8 cellular contexts compared by ENCODE assay signal in the genomic region with DNA sequence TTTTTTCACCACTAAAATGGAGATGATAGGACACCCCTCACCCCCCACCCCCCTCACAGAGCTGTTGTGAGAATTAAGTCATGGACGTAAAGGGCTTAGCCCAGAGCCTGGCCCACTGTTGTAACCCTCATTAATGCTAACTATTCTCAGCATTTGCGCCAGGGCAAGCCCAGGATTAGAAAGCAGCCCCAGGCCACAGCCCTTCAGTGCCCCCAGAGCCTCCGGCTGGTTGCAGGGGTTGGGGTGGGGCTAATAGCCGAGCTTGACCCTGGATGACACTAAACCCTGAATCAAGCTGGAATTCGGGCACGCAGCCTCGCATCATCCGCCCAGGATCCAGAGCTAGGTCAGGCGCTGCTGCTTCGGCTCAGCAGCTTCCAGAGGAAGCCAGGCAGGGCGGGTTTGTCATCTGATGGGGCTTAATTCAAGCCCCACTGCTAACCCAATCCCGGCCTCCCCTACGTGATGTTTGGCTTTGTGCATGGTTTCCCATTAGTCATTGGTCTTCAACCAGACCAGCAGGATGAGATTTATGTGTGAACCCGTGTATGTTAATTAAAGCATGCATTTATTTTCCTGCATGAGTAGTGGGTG. TPM values are rescaled to one million over a fixed set of nuclear protein-coding genes. Genes with fewer than 3 reads are reported as not detected.
DNase-seq lines count a peak whose midpoint lies in the region; TF ChIP-seq lines count a peak whose summit lies in the region.

No MANE protein-coding gene starts in this region.

- POLR2A ChIA-PET in AG04450 (lab: Yijun Ruan, JAX) = interaction anchor here (0.6 to 2.3 kb wide), 7 partner anchors 8 to 72 kb away, joined by 3 to 31 read pairs (median 3); no protein-coding TSS in a partner anchor

- H3K27me3 Mint-ChIP-seq in HFFc6 (ENCODE audit: insufficient read depth) = no peaks in the 10 kb centered on the region; the same call in 1 of the 2 replicates

- H3K36me3 ChIP-seq in iPS-15b (ENCODE audit: control insufficient read depth, insufficient read depth, low read length) (no peaks in the 10 kb centered on the region), skeletal muscle satellite cell (ENCODE audit: insufficient read depth, low read length) (no peaks in the 10 kb centered on the region)

- H3K4me3 ChIP-seq in AG04450 (ENCODE audit: low read depth, low read length) (peak overlapping the region; percentile 72), iPS-15b (ENCODE audit: low read depth, low read length) (peak overlapping the region; percentile 73), skeletal muscle satellite cell (ENCODE audit: low read length) (peak overlapping the region; percentile 85)

- peak overlapping the region; percentile 95 for H3K4me2 ChIP-seq in skeletal muscle satellite cell (ENCODE audit: low read length)

- H3K9me3 ChIP-seq in AG04450 (ENCODE audit: control insufficient read depth, insufficient read depth, low read length) = no peaks in the 10 kb centered on the region
- no peaks in the 10 kb centered on the region for H3K9me3 ChIP-seq in iPS-15b (ENCODE audit: control insufficient read depth, insufficient read depth, low read length)
- H3K9me3 ChIP-seq in skeletal muscle satellite cell (replicated peaks; ENCODE audit: low read length) = no peaks in the 10 kb centered on the region

- no peaks in the 10 kb centered on the region for H3K36me3 Mint-ChIP-seq in HFFc6 (ENCODE audit: low read depth)

- DNase-seq in AG04450 (ENCODE audit: low read depth, low spot score) (no peak), HFFc6 (peak; percentile 79), HT-29 (ENCODE audit: low spot score) (no peak), COR-L47 (lab: John Stamatoyannopoulos, UW) (no peak), LoVo (ENCODE audit: low spot score) (no peak)

- H3K4me3 Mint-ChIP-seq in HFFc6 = peak overlapping the region; percentile 87

- H3K4me1 ChIP-seq in iPS-15b (ENCODE audit: control insufficient read depth, insufficient read depth, low read length) (peaks cover 3% of the 10 kb centered on the region), skeletal muscle satellite cell (ENCODE audit: control insufficient read depth, insufficient read depth, low read length) (peaks cover 38% of the 10 kb centered on the region)

- no peak for TF ChIP-seq CTCF in AG04450 (IDR thresholded peaks at IDR 0.05; ENCODE audit: low read depth, low read length)
- no peak for TF ChIP-seq CTCF in HFFc6 (IDR thresholded peaks at IDR 0.05)

- H3K27ac ChIP-seq in AG04450 (ENCODE audit: low read depth, low read length) = peak overlapping the region; percentile 49
- H3K27ac ChIP-seq in angular gyrus (ENCODE audit: low read depth, low read length) = peak overlapping the region; percentile 88

- peaks cover 48% of the 10 kb centered on the region for H3K4me1 Mint-ChIP-seq in HFFc6 (ENCODE audit: low read depth)

- peak overlapping the region; percentile 44 for H3K27ac Mint-ChIP-seq in HFFc6

- H3K9ac ChIP-seq in iPS-15b (ENCODE audit: low read depth, low read length) = no peak overlapping the region
- H3K9ac ChIP-seq in skeletal muscle satellite cell (ENCODE audit: low read depth, low read length) = peak overlapping the region; percentile 88

- H3K27me3 ChIP-seq in AG04450 (ENCODE audit: control insufficient read depth, insufficient read depth, low read length) (no peaks in the 10 kb centered on the region), iPS-15b (ENCODE audit: control insufficient read depth, insufficient read depth, low read length) (peaks cover 26% of the 10 kb centered on the region), skeletal muscle satellite cell (ENCODE audit: control insufficient read depth, insufficient read depth, low read length) (no peaks in the 10 kb centered on the region)

- H3K9me3 Mint-ChIP-seq in HFFc6 = no peaks in the 10 kb centered on the region

- CTCF ChIA-PET in AG04450 (lab: Charles Lee) = interaction anchor here (0.6 to 0.9 kb wide), 2 partner anchors 21 to 170 kb away, joined by 3 to 6 read pairs; no protein-coding TSS in a partner anchor

RNA-seq across cellular contexts. Expression of gene MEGF9, which starts 1.2 kb away (rescaled TPM):
- 11.4 and 12.9 TPM in 2 replicates for polyA plus RNA-seq in AG04450 (2011; rRNA removed)
- polyA minus RNA-seq in AG04450 (2011; rRNA and poly(A)+ RNA removed) = 8.2 and 11.6 TPM in 2 replicates
- 1 to 10 TPM; 5.1 to 9.8 (median 8.8) TPM for total RNA-seq in HFFc6 (2021; fragmentation: NEBNext Ultra II Directional; extraction: Animal tissue kit (Norgen Biotek cat#: 25700))
- total RNA-seq in skeletal muscle satellite cell (2012; rRNA removed) = 6.1 and 6.3 TPM in 2 replicates
- total RNA-seq in HT-29 (2014; rRNA removed; shearing (Covaris generic)) = 2.3 and 2.4 TPM in 2 replicates
